In genomic region chr17:34299918-34300600, GRCh38 we compare ENCODE assay signal across 16 cellular contexts. TPM values are rescaled to one million over a fixed set of nuclear protein-coding genes. Genes with fewer than 3 reads are reported as not detected.
DNase-seq lines count a peak whose midpoint lies in the region; ATAC-seq and TF ChIP-seq lines count a peak whose summit lies in the region.
"Had no signal": no experiment of that assay in that cellular context is flagged by ENCODE, and none has a peak within 500 bp of the region (broad histone marks: within the 10 kb centered on the region; RNA-seq: fewer than 3 reads in every experiment).

No MANE protein-coding gene starts in this region.

- CTCF ChIA-PET in activated CD8-positive, alpha-beta memory T cell treated with anti-CD3 and anti-CD28 coated beads, Interleukin-2, amount 10 ng/mL, durations not matched to agents 7 days and 5 days (lab: Charles Lee): interaction anchor here (1.6 to 3.1 kb wide), 2 partner anchors 62 to 99 kb away, joined by 3 to 13 read pairs; no protein-coding TSS in a partner anchor

- WGBS in thymus: 94% methylated on average over 4 of the region's 4 CpGs

- H3K36me3 ChIP-seq in adipocyte (ENCODE audit: control insufficient read depth, insufficient read depth, low read length, severe bottlenecking): no peaks in the 10 kb centered on the region
- no peaks in the 10 kb centered on the region for H3K36me3 ChIP-seq in thymus (ENCODE audit: control insufficient read depth, insufficient read depth)

- H3K4me1 Mint-ChIP-seq in activated CD8-positive, alpha-beta memory T cell treated with anti-CD3 and anti-CD28 coated beads, Interleukin-2, amount 10 ng/mL, durations not matched to agents 7 days and 5 days: peaks cover 24% of the 10 kb centered on the region

- no peak overlapping the region for H3K27ac Mint-ChIP-seq in activated CD8-positive, alpha-beta memory T cell treated with anti-CD3 and anti-CD28 coated beads, Interleukin-2, amount 10 ng/mL, durations not matched to agents 7 days and 5 days

- H3K9me3 ChIP-seq in adipocyte (ENCODE audit: control insufficient read depth, low read length) (no peaks in the 10 kb centered on the region), thymus (ENCODE audit: control insufficient read depth) (no peaks in the 10 kb centered on the region)

- H3K9me3 Mint-ChIP-seq in activated CD8-positive, alpha-beta memory T cell treated with anti-CD3 and anti-CD28 coated beads, Interleukin-2, amount 10 ng/mL, durations not matched to agents 7 days and 5 days (ENCODE audit: low read depth): no peaks in the 10 kb centered on the region

- peaks cover 38% of the 10 kb centered on the region for H3K27me3 Mint-ChIP-seq in activated CD8-positive, alpha-beta memory T cell treated with anti-CD3 and anti-CD28 coated beads, Interleukin-2, amount 10 ng/mL, durations not matched to agents 7 days and 5 days

- ATAC-seq in activated CD8-positive, alpha-beta memory T cell treated with anti-CD3 and anti-CD28 coated beads, Interleukin-2, amount 10 ng/mL, durations not matched to agents 7 days and 5 days: no peak

- H3K27me3 ChIP-seq in adipocyte (replicated peaks; ENCODE audit: control insufficient read depth, insufficient read depth, low read length) (no peaks in the 10 kb centered on the region), thymus (ENCODE audit: control insufficient read depth, insufficient read depth) (no peaks in the 10 kb centered on the region)

- H3K4me3 ChIP-seq in adipocyte (ENCODE audit: low read length): no peak overlapping the region
- H3K4me3 ChIP-seq in fibroblast of the aortic adventitia (ENCODE audit: low read depth, low read length): no peak overlapping the region
- H3K4me3 ChIP-seq in thymus (ENCODE audit: low read length): no peak overlapping the region

- peak overlapping the region; percentile 60 for H3K27ac ChIP-seq in thymus (ENCODE audit: low read depth)
- H3K27ac ChIP-seq: 22Rv1, HL-60 had no signal

- TF ChIP-seq CTCF in fibroblast of the aortic adventitia (IDR thresholded peaks at IDR 0.05; ENCODE audit: insufficient read depth, low read length): no peak

- H3K4me1 ChIP-seq in adipocyte (ENCODE audit: control insufficient read depth, insufficient read depth, low read length): peaks cover 36% of the 10 kb centered on the region
- H3K4me1 ChIP-seq in thymus (ENCODE audit: control insufficient read depth, insufficient read depth, low read length): no peaks in the 10 kb centered on the region

- H3K9ac ChIP-seq in adipocyte (ENCODE audit: low read length): peak overlapping the region; percentile 48

- no peaks in the 10 kb centered on the region for H3K36me3 Mint-ChIP-seq in activated CD8-positive, alpha-beta memory T cell treated with anti-CD3 and anti-CD28 coated beads, Interleukin-2, amount 10 ng/mL, durations not matched to agents 7 days and 5 days

- no peak overlapping the region for H3K4me3 Mint-ChIP-seq in activated CD8-positive, alpha-beta memory T cell treated with anti-CD3 and anti-CD28 coated beads, Interleukin-2, amount 10 ng/mL, durations not matched to agents 7 days and 5 days

- DNase-seq in DMS153 treated with DMSO at 0.1 percent for 48 hours (lab: John Stamatoyannopoulos, UW; ENCODE audit: unreplicated experiment) (peak; percentile 19), DMS153 (lab: John Stamatoyannopoulos, UW) (no peak), adipocyte (ENCODE audit: low read depth) (peak; percentile 65), fibroblast of the aortic adventitia (ENCODE audit: low read depth) (peak; percentile 78), HuH-7.5 (ENCODE audit: low spot score) (no peak)
- no peak for DNase-seq in stimulated activated CD4-positive, alpha-beta T cell treated with anti-CD3 and anti-CD28 coated beads, Interleukin-12 subunit alpha, Interleukin-12 subunit beta, amount 100 ng/mL, for 4 hours
- no peak for DNase-seq in activated CD8-positive, alpha-beta memory T cell treated with anti-CD3 and anti-CD28 coated beads, Interleukin-2, amount 10 ng/mL, durations not matched to agents 7 days and 5 days
- DNase-seq: activated CD4-positive, CD25-positive, alpha-beta regulatory T cell; activated T-cell treated with anti-CD3 and anti-CD28 coated beads, Interleukin-2, amount 50 U/mL, for 1 hour; NCI-H446; SIG-M5 had no signal

RNA-seq across cellular contexts. Expression of gene CCL11, which starts 14.5 kb away (rescaled TPM):
- total RNA-seq in fibroblast of the aortic adventitia (ENCODE audit: low replicate concordance): not detected in 2 replicates
- polyA plus RNA-seq in thymus: 0.87 TPM
- not detected for total RNA-seq in activated CD8-positive, alpha-beta memory T cell treated with anti-CD3 and anti-CD28 coated beads, Interleukin-2, amount 10 ng/mL, durations not matched to agents 7 days and 5 days
- total RNA-seq: MCF 10A, temporal lobe had no signal

RNA-seq across cellular contexts. Expression of gene CCL8, which starts 19.2 kb away (rescaled TPM):
- total RNA-seq in fibroblast of the aortic adventitia (ENCODE audit: low replicate concordance): not detected in 2 replicates
- 2.9 TPM for polyA plus RNA-seq in thymus
- total RNA-seq in activated CD8-positive, alpha-beta memory T cell treated with anti-CD3 and anti-CD28 coated beads, Interleukin-2, amount 10 ng/mL, durations not matched to agents 7 days and 5 days: not detected
- total RNA-seq: MCF 10A had no signal

RNA-seq across cellular contexts. Expression of gene CCL7, which starts 30.0 kb away (rescaled TPM):
- total RNA-seq in fibroblast of the aortic adventitia (ENCODE audit: low replicate concordance): not detected in 2 replicates
- 5.4 TPM for polyA plus RNA-seq in thymus
- not detected for total RNA-seq in activated CD8-positive, alpha-beta memory T cell treated with anti-CD3 and anti-CD28 coated beads, Interleukin-2, amount 10 ng/mL, durations not matched to agents 7 days and 5 days
- total RNA-seq: MCF 10A, temporal lobe had no signal

RNA-seq across cellular contexts. Expression of gene CCL2, which starts 45.0 kb away (rescaled TPM):
- total RNA-seq in fibroblast of the aortic adventitia (ENCODE audit: low replicate concordance): 11.1 and 109 TPM in 2 replicates
- 165 TPM for polyA plus RNA-seq in thymus
- total RNA-seq in activated CD8-positive, alpha-beta memory T cell treated with anti-CD3 and anti-CD28 coated beads, Interleukin-2, amount 10 ng/mL, durations not matched to agents 7 days and 5 days: under 1 TPM in 1 of 2 experiments, not detected in 1; 0.73 TPM

RNA-seq across cellular contexts. Expression of gene CCL13, which starts 56.2 kb away (rescaled TPM):
- not detected in 2 replicates for total RNA-seq in fibroblast of the aortic adventitia (ENCODE audit: low replicate concordance)
- 10.7 TPM for polyA plus RNA-seq in thymus
- not detected for total RNA-seq in activated CD8-positive, alpha-beta memory T cell treated with anti-CD3 and anti-CD28 coated beads, Interleukin-2, amount 10 ng/mL, durations not matched to agents 7 days and 5 days
- total RNA-seq: MCF 10A had no signal

Comparison
In these comparisons a context has a peak if more than half of its experiments do, and no peak if none do; other contexts are left out.
1. DNase-seq: peak in DMS153 treated with DMSO at 0.1 percent for 48 hours (single experiment), adipocyte (single experiment) and fibroblast of the aortic adventitia (single experiment); none in DMS153 (single experiment), HuH-7.5 (single experiment), stimulated activated CD4-positive, alpha-beta T cell treated with anti-CD3 and anti-CD28 coated beads, Interleukin-12 subunit alpha, Interleukin-12 subunit beta, amount 100 ng/mL, for 4 hours (single experiment) and activated CD8-positive, alpha-beta memory T cell treated with anti-CD3 and anti-CD28 coated beads, Interleukin-2, amount 10 ng/mL, durations not matched to agents 7 days and 5 days (single experiment).